Comparison of ENCODE assay signal across 8 cellular contexts in genomic region chr6:159761873-159762680, GRCh38. TPM values are rescaled to one million over a fixed set of nuclear protein-coding genes. Genes with fewer than 3 reads are reported as not detected.
DNase-seq lines count a peak whose midpoint lies in the region; ATAC-seq, FAIRE-seq and TF ChIP-seq lines count a peak whose summit lies in the region.

Gene ACAT2, plus strand, starts transcription at chr6:159762045. Its CDS starts 43 bp downstream, at chr6:159762088.

- H3K4me3 ChIP-seq in thymus (ENCODE audit: low read length), result peak within 1 kb of the TSS; percentile 79

- peak within 1 kb of the TSS; percentile 94 for H3K27ac ChIP-seq in thymus (ENCODE audit: low read depth)

- POLR2A ChIA-PET in activated naive CD8-positive, alpha-beta T cell treated with anti-CD3 and anti-CD28 coated beads, Interleukin-2, amount 10 ng/mL, durations not matched to agents 7 days and 5 days (lab: Charles Lee), result interaction anchor here (0.5 to 4.7 kb wide), 8 partner anchors 9 to 68 kb away, joined by 3 to 44 read pairs (median 8); partner anchors contain the start of genes MRPL18, SOD2, TCP1 and WTAP

- H3K36me3 ChIP-seq in thymus (ENCODE audit: control insufficient read depth, insufficient read depth), result peaks cover 10% of the 10 kb centered on the region

- no peaks in the 10 kb centered on the region for H3K9me3 Mint-ChIP-seq in activated naive CD8-positive, alpha-beta T cell treated with anti-CD3 and anti-CD28 coated beads, Interleukin-2, amount 10 ng/mL, durations not matched to agents 7 days and 5 days
- H3K9me3 Mint-ChIP-seq in glutamatergic neuron (ENCODE audit: unreplicated experiment), result peaks cover 5% of the 10 kb centered on the region
- H3K9me3 Mint-ChIP-seq in osteocyte (ENCODE audit: unreplicated experiment), result no peaks in the 10 kb centered on the region

- FAIRE-seq in GM12891 (lab: Jason Lieb, UNC), result peak; percentile 99

- H3K4me3 Mint-ChIP-seq in activated naive CD8-positive, alpha-beta T cell treated with anti-CD3 and anti-CD28 coated beads, Interleukin-2, amount 10 ng/mL, durations not matched to agents 7 days and 5 days, result peak within 1 kb of the TSS; percentile 99
- H3K4me3 Mint-ChIP-seq in glutamatergic neuron (ENCODE audit: unreplicated experiment) (peak within 1 kb of the TSS; percentile 93), osteocyte (ENCODE audit: unreplicated experiment) (peak within 1 kb of the TSS; percentile 92)

- H3K4me1 ChIP-seq in thymus (ENCODE audit: control insufficient read depth, insufficient read depth, low read length), result peaks cover 9% of the 10 kb centered on the region

- TF ChIP-seq CTCF in glutamatergic neuron (IDR thresholded peaks at IDR 0.05; ENCODE audit: partially characterized antibody, unreplicated experiment) (no peak), osteocyte (IDR thresholded peaks at IDR 0.05) (no peak)

- DNase-seq in GM12891 (ENCODE audit: insufficient read length, low spot score), result peak; percentile 96
- DNase-seq in NCI-H1417 treated with DMSO at 0.1 percent for 48 hours (lab: John Stamatoyannopoulos, UW), result peak; percentile 86
- peak; percentile 87 to 91 for DNase-seq in SW 1271 (lab: John Stamatoyannopoulos, UW)
- peak; percentile 94 for DNase-seq in activated naive CD8-positive, alpha-beta T cell treated with anti-CD3 and anti-CD28 coated beads, Interleukin-2, amount 10 ng/mL, durations not matched to agents 7 days and 5 days
- peak; percentile 97 for DNase-seq in glutamatergic neuron
- peak; percentile 97 for DNase-seq in osteocyte (ENCODE audit: extremely low spot score, unreplicated experiment)

- no peaks in the 10 kb centered on the region for H3K27me3 Mint-ChIP-seq in activated naive CD8-positive, alpha-beta T cell treated with anti-CD3 and anti-CD28 coated beads, Interleukin-2, amount 10 ng/mL, durations not matched to agents 7 days and 5 days
- peaks cover 8% of the 10 kb centered on the region for H3K27me3 Mint-ChIP-seq in glutamatergic neuron (ENCODE audit: unreplicated experiment)
- no peaks in the 10 kb centered on the region for H3K27me3 Mint-ChIP-seq in osteocyte (ENCODE audit: unreplicated experiment)

- peak within 1 kb of the TSS; percentile 95 for H3K27ac Mint-ChIP-seq in activated naive CD8-positive, alpha-beta T cell treated with anti-CD3 and anti-CD28 coated beads, Interleukin-2, amount 10 ng/mL, durations not matched to agents 7 days and 5 days
- H3K27ac Mint-ChIP-seq in glutamatergic neuron (ENCODE audit: unreplicated experiment), result peak within 1 kb of the TSS; percentile 84
- peak within 1 kb of the TSS; percentile 98 for H3K27ac Mint-ChIP-seq in osteocyte (ENCODE audit: unreplicated experiment)

- H3K4me1 Mint-ChIP-seq in activated naive CD8-positive, alpha-beta T cell treated with anti-CD3 and anti-CD28 coated beads, Interleukin-2, amount 10 ng/mL, durations not matched to agents 7 days and 5 days, result peaks cover 27% of the 10 kb centered on the region
- peaks cover 14% of the 10 kb centered on the region for H3K4me1 Mint-ChIP-seq in glutamatergic neuron (ENCODE audit: low read depth, unreplicated experiment)
- H3K4me1 Mint-ChIP-seq in osteocyte (ENCODE audit: unreplicated experiment), result peaks cover 25% of the 10 kb centered on the region

- WGBS in thymus, result 1% methylated on average over 76 of the region's 76 CpGs

- no peaks in the 10 kb centered on the region for H3K27me3 ChIP-seq in thymus (ENCODE audit: control insufficient read depth, insufficient read depth)

- ATAC-seq in HG02798 (IDR thresholded peaks at IDR 0.05; ENCODE audit: poor library complexity, unreplicated experiment), result peak; percentile 98
- ATAC-seq in activated naive CD8-positive, alpha-beta T cell treated with anti-CD3 and anti-CD28 coated beads, Interleukin-2, amount 10 ng/mL, durations not matched to agents 7 days and 5 days (ENCODE audit: low read depth), result peak; percentile 97

- no peaks in the 10 kb centered on the region for H3K9me3 ChIP-seq in thymus (ENCODE audit: control insufficient read depth)

- H3K36me3 Mint-ChIP-seq in activated naive CD8-positive, alpha-beta T cell treated with anti-CD3 and anti-CD28 coated beads, Interleukin-2, amount 10 ng/mL, durations not matched to agents 7 days and 5 days, result peaks cover 30% of the 10 kb centered on the region
- no peaks in the 10 kb centered on the region for H3K36me3 Mint-ChIP-seq in glutamatergic neuron (ENCODE audit: unreplicated experiment)
- H3K36me3 Mint-ChIP-seq in osteocyte (ENCODE audit: unreplicated experiment), result peaks cover 15% of the 10 kb centered on the region

- peak; percentile 76; the same call in 1 of the 2 replicates for TF ChIP-seq POLR2A in GM12891 (IDR thresholded peaks at IDR 0.05; ENCODE audit: low read depth, low read length)

TF ChIP-seq in GM12891, 5 proteins besides CTCF, POLR2A, EP300 and RAD21:
- peak; percentile 57; the same call in 1 of the 2 replicates for TF ChIP-seq POLR2AphosphoS5 (IDR thresholded peaks at IDR 0.05; ENCODE audit: low read depth, low read length)
- TF ChIP-seq SPI1 (IDR thresholded peaks at IDR 0.05; ENCODE audit: low read depth, low read length), result peak; percentile 49
- peak; percentile 14; the same call in 1 of the 2 replicates for TF ChIP-seq TAF1 (IDR thresholded peaks at IDR 0.05; ENCODE audit: low read depth, low read length)
- TF ChIP-seq POU2F2 (IDR thresholded peaks at IDR 0.05; ENCODE audit: low read depth, low read length), result no peak; the same call in 1 of the 2 replicates
- no peak for TF ChIP-seq PAX5 (IDR thresholded peaks at IDR 0.05; ENCODE audit: insufficient read depth, low read length, severe bottlenecking)
TF ChIP-seq in GM12891: peak in this region for 3.

RNA-seq across cellular contexts. Expression of gene ACAT2, which starts in this region (rescaled TPM):
- polyA plus RNA-seq in GM12891 (2012; ENCODE audit: low read depth, missing spikeins), result 66.7 TPM
- total RNA-seq in activated naive CD8-positive, alpha-beta T cell treated with anti-CD3 and anti-CD28 coated beads, Interleukin-2, amount 10 ng/mL, durations not matched to agents 7 days and 5 days, result 10 to 100 TPM; 55.3 to 57.1 TPM
- total RNA-seq in glutamatergic neuron (ENCODE audit: unreplicated experiment), result 228 TPM
- total RNA-seq in osteocyte, result 21.3 and 22.4 TPM in 2 replicates
- polyA plus RNA-seq in thymus, result 18.7 TPM

Comparison
In these comparisons a context has a peak if more than half of its experiments do, and no peak if none do; other contexts are left out.
1. Peak in every context shown above with its lines: DNase-seq, ATAC-seq, H3K4me3 ChIP-seq and H3K27ac ChIP-seq.